Comparison of ENCODE assay signal across 17 cellular contexts in the genomic region with DNA sequence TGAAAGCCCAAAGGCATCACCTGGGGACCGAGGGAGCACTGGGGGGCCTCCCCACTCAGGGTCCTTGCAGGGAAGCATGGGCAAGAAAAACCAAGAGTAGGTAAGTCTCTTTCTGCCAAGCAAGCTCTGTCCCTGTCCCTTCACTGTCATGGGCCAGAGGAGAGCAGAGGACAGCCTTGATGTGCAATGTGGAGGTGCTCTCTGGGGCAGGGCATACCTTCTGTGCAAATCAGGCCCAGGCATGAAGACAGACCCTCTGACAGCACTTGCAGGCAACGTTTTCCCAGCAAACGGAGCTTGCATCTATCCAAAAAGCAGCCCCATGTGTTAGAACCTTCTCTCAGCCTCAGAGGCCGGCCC.
A peak's percentile ranks its signal among the peaks of the same experiment; 100 is the strongest.
DNase-seq lines count a peak whose midpoint lies in the region; ATAC-seq and TF ChIP-seq lines count a peak whose summit lies in the region.
"Had no signal": no experiment of that assay in that cellular context is flagged by ENCODE, and none has a peak within 500 bp of the region (broad histone marks: within the 10 kb centered on the region; RNA-seq: fewer than 3 reads in every experiment).

No MANE protein-coding gene starts in this region.

- peaks cover 4% of the 10 kb centered on the region for H3K9me3 Mint-ChIP-seq in activated CD4-positive, alpha-beta T cell treated with anti-CD3 and anti-CD28 coated beads, Interleukin-2, amount 10 ng/mL, durations not matched to agents 7 days and 5 days
- H3K9me3 Mint-ChIP-seq in activated B cell treated with CpG ODN at 0.5 μM for 24 hours: no peaks in the 10 kb centered on the region
- H3K9me3 Mint-ChIP-seq in naive thymus-derived CD8-positive, alpha-beta T cell: peaks cover 0 to 11% (median 0%) of the 10 kb centered on the region in 9 donors

- H3K4me3 Mint-ChIP-seq in activated CD4-positive, alpha-beta T cell treated with anti-CD3 and anti-CD28 coated beads, Interleukin-2, amount 10 ng/mL, durations not matched to agents 7 days and 5 days: no peak overlapping the region
- peak overlapping the region; percentile 54 for H3K4me3 Mint-ChIP-seq in activated B cell treated with CpG ODN at 0.5 μM for 24 hours
- H3K4me3 Mint-ChIP-seq in naive thymus-derived CD8-positive, alpha-beta T cell: peak overlapping the region; percentile 26 to 89 (median 66)

- no peak for TF ChIP-seq CTCF in activated B cell treated with CpG ODN at 0.5 μM for 24 hours (IDR thresholded peaks at IDR 0.05)

- peaks cover 20% of the 10 kb centered on the region for H3K4me1 Mint-ChIP-seq in activated CD4-positive, alpha-beta T cell treated with anti-CD3 and anti-CD28 coated beads, Interleukin-2, amount 10 ng/mL, durations not matched to agents 7 days and 5 days
- peaks cover 57% of the 10 kb centered on the region for H3K4me1 Mint-ChIP-seq in activated B cell treated with CpG ODN at 0.5 μM for 24 hours
- H3K4me1 Mint-ChIP-seq in naive thymus-derived CD8-positive, alpha-beta T cell: peaks cover 32 to 67% (median 50%) of the 10 kb centered on the region in 4 donors

- intact Hi-C loops in activated B cell treated with CpG ODN at 0.5 μM for 24 hours (cut with micrococcal nuclease): no loop called here

- peaks cover 7% of the 10 kb centered on the region for H3K36me3 Mint-ChIP-seq in activated CD4-positive, alpha-beta T cell treated with anti-CD3 and anti-CD28 coated beads, Interleukin-2, amount 10 ng/mL, durations not matched to agents 7 days and 5 days (ENCODE audit: low read depth)
- no peaks in the 10 kb centered on the region for H3K36me3 Mint-ChIP-seq in activated B cell treated with CpG ODN at 0.5 μM for 24 hours (ENCODE audit: low read depth)
- H3K36me3 Mint-ChIP-seq in naive thymus-derived CD8-positive, alpha-beta T cell: peaks cover 4 to 12% (median 7%) of the 10 kb centered on the region in 3 donors

- DNase-seq in activated CD4-positive, alpha-beta T cell treated with anti-CD3 and anti-CD28 coated beads, Interleukin-2, amount 10 ng/mL, durations not matched to agents 7 days and 5 days: no peak
- no peak for DNase-seq in activated CD4-positive, alpha-beta T cell treated with anti-CD3 and anti-CD28 coated beads, Interleukin-2, amount 50 U/mL, for 4 hours
- no peak for DNase-seq in activated B cell treated with CpG ODN at 0.5 μM for 24 hours
- no peak for DNase-seq in naive thymus-derived CD8-positive, alpha-beta T cell
- DNase-seq in central memory CD4-positive, alpha-beta T cell: no peak
- DNase-seq in activated CD4-positive, CD25-positive, alpha-beta regulatory T cell (lab: John Stamatoyannopoulos, UW): no peak
- DNase-seq: 8988T, activated gamma-delta T cell treated with Interleukin-2 at 50 U/mL for 16 hours, foreskin keratinocyte, IMR-90, kidney glomerular epithelial cell, psoas muscle, T-helper 1 cell, trophoblast cell, WERI-Rb-1 had no signal

- POLR2A ChIA-PET in activated CD4-positive, alpha-beta T cell treated with anti-CD3 and anti-CD28 coated beads, Interleukin-2, amount 10 ng/mL, durations not matched to agents 7 days and 5 days (lab: Charles Lee): no interaction called here
- POLR2A ChIA-PET in activated B cell treated with CpG ODN at 0.5 μM for 24 hours (lab: Charles Lee): no interaction called here
- POLR2A ChIA-PET in naive thymus-derived CD8-positive, alpha-beta T cell (lab: Charles Lee): interaction anchor here (0.7 kb wide), 1 partner anchor 13 kb away, joined by 3 read pairs; no protein-coding TSS in a partner anchor

- no peaks in the 10 kb centered on the region for H3K27me3 Mint-ChIP-seq in activated CD4-positive, alpha-beta T cell treated with anti-CD3 and anti-CD28 coated beads, Interleukin-2, amount 10 ng/mL, durations not matched to agents 7 days and 5 days
- H3K27me3 Mint-ChIP-seq in activated B cell treated with CpG ODN at 0.5 μM for 24 hours: no peaks in the 10 kb centered on the region
- H3K27me3 Mint-ChIP-seq in naive thymus-derived CD8-positive, alpha-beta T cell: no peaks in the 10 kb centered on the region

- H3K27ac Mint-ChIP-seq in activated CD4-positive, alpha-beta T cell treated with anti-CD3 and anti-CD28 coated beads, Interleukin-2, amount 10 ng/mL, durations not matched to agents 7 days and 5 days: peak overlapping the region; percentile 80
- H3K27ac Mint-ChIP-seq in activated B cell treated with CpG ODN at 0.5 μM for 24 hours: peak overlapping the region; percentile 74
- peak overlapping the region; percentile 84 to 98 (median 94) for H3K27ac Mint-ChIP-seq in naive thymus-derived CD8-positive, alpha-beta T cell

- CTCF ChIA-PET in activated CD4-positive, alpha-beta T cell treated with anti-CD3 and anti-CD28 coated beads, Interleukin-2, amount 10 ng/mL, durations not matched to agents 7 days and 5 days (lab: Charles Lee): interaction anchor here (0.7 kb wide), 1 partner anchor 62 kb away, joined by 3 read pairs; no protein-coding TSS in a partner anchor
- CTCF ChIA-PET in activated B cell treated with CpG ODN at 0.5 μM for 24 hours (lab: Charles Lee): no interaction called here

- ATAC-seq in GM21529 (IDR thresholded peaks at IDR 0.05; ENCODE audit: unreplicated experiment) (peak; percentile 31), activated B cell treated with CpG ODN at 0.5 μM for 24 hours (ENCODE audit: low read depth) (peak; percentile 37), GM18519 (IDR thresholded peaks at IDR 0.05; ENCODE audit: low FRiP score, unreplicated experiment) (no peak)
- no peak for ATAC-seq in naive thymus-derived CD8-positive, alpha-beta T cell
- ATAC-seq: foreskin keratinocyte, psoas muscle had no signal

Comparison
In these comparisons a context has a peak if more than half of its experiments do, and no peak if none do; other contexts are left out.
1. ATAC-seq: peak in GM21529 (single experiment) and activated B cell treated with CpG ODN at 0.5 μM for 24 hours (single experiment); none in naive thymus-derived CD8-positive, alpha-beta T cell (0 of 2) and GM18519 (single experiment).
2. Peak in every context shown above with its lines, with median percentiles within 50 percentile points of each other: H3K27ac Mint-ChIP-seq.